8 cellular contexts compared by ENCODE assay signal in the genomic region with DNA sequence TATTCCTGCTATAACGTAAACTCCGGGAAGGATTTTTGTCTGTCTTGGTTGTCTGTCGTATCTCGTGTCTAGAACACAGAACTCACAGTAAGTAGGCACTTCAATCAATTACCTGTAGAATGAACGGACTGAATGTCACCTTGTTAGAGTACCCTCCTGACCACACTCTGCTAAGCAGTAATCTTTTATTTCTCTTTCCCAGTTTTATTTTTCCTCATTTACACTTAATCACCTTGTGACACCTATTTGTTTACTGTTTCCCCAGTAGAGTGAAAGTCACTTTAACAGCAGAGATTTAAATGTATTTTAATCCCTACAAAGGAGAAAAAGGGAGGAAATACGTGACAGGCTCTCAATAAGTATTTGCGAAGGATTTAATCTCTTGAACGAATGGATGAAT. TPM values are rescaled to one million over a fixed set of nuclear protein-coding genes. Genes with fewer than 3 reads are reported as not detected.
DNase-seq lines count a peak whose midpoint lies in the region; ATAC-seq, FAIRE-seq and TF ChIP-seq lines count a peak whose summit lies in the region.

No MANE protein-coding gene starts in this region.

- no peak for ATAC-seq in psoas muscle
- no peak for ATAC-seq in GM18867 (IDR thresholded peaks at IDR 0.05; ENCODE audit: unreplicated experiment)

- peak overlapping the region; percentile 94 for H3K27ac ChIP-seq in psoas muscle

- no peak for TF ChIP-seq POLR2A in GM12892 (IDR thresholded peaks at IDR 0.05; ENCODE audit: low read depth, low read length)

- no peaks in the 10 kb centered on the region for H3K27me3 ChIP-seq in psoas muscle (ENCODE audit: insufficient read depth in 3 of 3, low read length in 2 of 3)

- peaks cover 4% of the 10 kb centered on the region for H3K4me1 ChIP-seq in psoas muscle

- no peak for FAIRE-seq in GM12892 (lab: Jason Lieb, UNC)

- no peaks in the 10 kb centered on the region for H3K36me3 ChIP-seq in psoas muscle (ENCODE audit: insufficient read depth in 1 of 2, low read depth in 1 of 2)

- in situ Hi-C loops in G401 (cut with HindIII; ENCODE audit: low sequenced_read_pairs) = no loop called here

- TF ChIP-seq CTCF in epithelial cell of esophagus (IDR thresholded peaks at IDR 0.05; ENCODE audit: insufficient read depth, low read depth, low read length, missing control alignments) (no peak), psoas muscle (IDR thresholded peaks at IDR 0.05) (no peak)

- whole genome bisulfite sequencing in psoas muscle, 3 donors = 18 to 30% (median 21%) methylated on average over 8 of the region's 8 CpGs

- DNase-seq in NCI-H82 treated with DMSO at 0.1 percent for 48 hours (lab: John Stamatoyannopoulos, UW; ENCODE audit: unreplicated experiment) (peak; percentile 57), epithelial cell of esophagus (ENCODE audit: low read depth) (no peak), psoas muscle (no peak), G401 (ENCODE audit: low spot score) (no peak), GM12892 (ENCODE audit: insufficient read length) (no peak), CD1c-positive myeloid dendritic cell (ENCODE audit: extremely low spot score) (no peak)

- H3K4me3 ChIP-seq in GM08714 (ENCODE audit: low read length) = peak overlapping the region; percentile 86
- H3K4me3 ChIP-seq in epithelial cell of esophagus (ENCODE audit: low read length) = peak overlapping the region; percentile 81
- peak overlapping the region; percentile 95 for H3K4me3 ChIP-seq in psoas muscle

- H3K9me3 ChIP-seq in psoas muscle = no peaks in the 10 kb centered on the region

- intact Hi-C loops in psoas muscle (cut with DNase I) = loop anchor here in 1 of 2 donors (5.0 kb wide), 1 partner anchor 250 kb away; no protein-coding TSS in a partner anchor

RNA-seq across cellular contexts. Expression of a gene that starts 0.5 kb away (rescaled TPM):
- 10 to 100 TPM; 12.5 to 16.0 (median 14.8) TPM for total RNA-seq in psoas muscle
- polyA plus RNA-seq in psoas muscle = 10 to 100 TPM in 1 of 3 donors, 1 to 10 TPM in 2; 4.2 to 10.5 (median 4.3) TPM
- total RNA-seq in G401 (2014; rRNA removed; shearing (Covaris generic)) = 19.3 and 21.3 TPM in 2 replicates
- polyA plus RNA-seq in GM12892 (2012; ENCODE audit: missing spikeins) = 1.5 TPM
